6 cellular contexts compared by ENCODE assay signal in genomic region chr11:131446657-131447056, GRCh38.
"Had no signal": no experiment of that assay in that cellular context is flagged by ENCODE, and none has a peak within 500 bp of the region (broad histone marks: within the 10 kb centered on the region; RNA-seq: fewer than 3 reads in every experiment).

No MANE protein-coding gene starts in this region.

- DNase-seq: H9, HFFc6 had no signal

- H3K4me3 ChIP-seq: GM23338 had no signal

- ATAC-seq: HCT116, HepG2 had no signal

- H3K27ac ChIP-seq: HL-60 had no signal
